In genomic region chr6:25070547-25071366, GRCh38 we compare ENCODE assay signal across 8 cellular contexts.
DNase-seq lines count a peak whose midpoint lies in the region; ATAC-seq and TF ChIP-seq lines count a peak whose summit lies in the region.

No MANE protein-coding gene starts in this region.

- peaks cover 2% of the 10 kb centered on the region for H3K9me3 Mint-ChIP-seq in chondrocyte (ENCODE audit: low read depth)

- H3K4me3 Mint-ChIP-seq in chondrocyte (ENCODE audit: unreplicated experiment): peak overlapping the region; percentile 22

- no peaks in the 10 kb centered on the region for H3K36me3 Mint-ChIP-seq in chondrocyte (ENCODE audit: low read depth)

- H3K9me3 ChIP-seq in left lung: no peaks in the 10 kb centered on the region

- peaks cover 3 to 11% of the 10 kb centered on the region in 2 donors for H3K4me1 ChIP-seq in left lung

- intact Hi-C loops in left lung (cut with DNase I): no loop called here

- peaks cover 16% of the 10 kb centered on the region for H3K4me1 Mint-ChIP-seq in chondrocyte (ENCODE audit: low read depth)

- peak overlapping the region in 1 of 2 donors; percentile 50 for H3K27ac ChIP-seq in left lung

- no peak overlapping the region for H3K4me3 ChIP-seq in left lung

- no peaks in the 10 kb centered on the region for H3K36me3 ChIP-seq in left lung

- DNase-seq in AG20443 (ENCODE audit: low spot score): peak; percentile 82
- DNase-seq in NCI-H524 (lab: John Stamatoyannopoulos, UW): peak; percentile 58 to 80
- DNase-seq in activated CD4-positive, alpha-beta T cell treated with anti-CD3 and anti-CD28 coated beads for 24 hours (ENCODE audit: low read depth in 2 of 2): peak; percentile 63 to 75
- DNase-seq in chondrocyte (ENCODE audit: low spot score): no peak
- peak; percentile 76 to 80 for DNase-seq in left lung
- DNase-seq in stimulated activated CD4-positive, alpha-beta T cell treated with anti-CD3 and anti-CD28 coated beads, TNF-alpha, amount 100 ng/mL, for 24 hours (ENCODE audit: low read depth in 3 of 3): peak; percentile 58 to 75 (median 70)

- TF ChIP-seq CTCF in chondrocyte (IDR thresholded peaks at IDR 0.05): peak; percentile 98
- TF ChIP-seq CTCF in left lung (IDR thresholded peaks at IDR 0.05): peak; percentile 90 to 93

- no peaks in the 10 kb centered on the region for H3K27me3 Mint-ChIP-seq in chondrocyte (ENCODE audit: low read depth)

- no peak overlapping the region for H3K27ac Mint-ChIP-seq in chondrocyte (ENCODE audit: unreplicated experiment)

- H3K27me3 ChIP-seq in left lung: no peaks in the 10 kb centered on the region

- ATAC-seq in GM19025 (IDR thresholded peaks at IDR 0.05; ENCODE audit: low read depth, unreplicated experiment) (peak; percentile 61), HG03432 (IDR thresholded peaks at IDR 0.05; ENCODE audit: unreplicated experiment) (peak; percentile 86), left lung (peak; percentile 100)
